ENCODE assay signal across 8 cellular contexts in genomic region chr20:36861875-36862801, GRCh38. TPM values are rescaled to one million over a fixed set of nuclear protein-coding genes. Genes with fewer than 3 reads are reported as not detected.
A peak's percentile ranks its signal among the peaks of the same experiment; 100 is the strongest.
DNase-seq lines count a peak whose midpoint lies in the region; ATAC-seq and TF ChIP-seq lines count a peak whose summit lies in the region.

No MANE protein-coding gene starts in this region.

- no peak overlapping the region for H3K27ac Mint-ChIP-seq in activated CD8-positive, alpha-beta T cell treated with anti-CD3 and anti-CD28 coated beads, Interleukin-2, amount 10 ng/mL, durations not matched to agents 7 days and 5 days
- H3K27ac Mint-ChIP-seq in neural progenitor cell = peak overlapping the region; percentile 53

- no peaks in the 10 kb centered on the region for H3K9me3 Mint-ChIP-seq in activated CD8-positive, alpha-beta T cell treated with anti-CD3 and anti-CD28 coated beads, Interleukin-2, amount 10 ng/mL, durations not matched to agents 7 days and 5 days (ENCODE audit: insufficient read depth)
- no peaks in the 10 kb centered on the region for H3K9me3 Mint-ChIP-seq in neural progenitor cell

- ATAC-seq in activated CD8-positive, alpha-beta T cell treated with anti-CD3 and anti-CD28 coated beads, Interleukin-2, amount 10 ng/mL, durations not matched to agents 7 days and 5 days = no peak
- peak; percentile 62 for ATAC-seq in gastroesophageal sphincter
- no peak for ATAC-seq in HG02870 (IDR thresholded peaks at IDR 0.05; ENCODE audit: unreplicated experiment)
- no peak for ATAC-seq in HG02981 (IDR thresholded peaks at IDR 0.05; ENCODE audit: unreplicated experiment)

- H3K27me3 ChIP-seq in gastroesophageal sphincter = no peaks in the 10 kb centered on the region
- peaks cover 11% of the 10 kb centered on the region for H3K27me3 ChIP-seq in neural progenitor cell

- H3K9me3 ChIP-seq in gastroesophageal sphincter (no peaks in the 10 kb centered on the region), neural progenitor cell (ENCODE audit: low read depth) (no peaks in the 10 kb centered on the region)

- POLR2A ChIA-PET in activated CD8-positive, alpha-beta T cell treated with anti-CD3 and anti-CD28 coated beads, Interleukin-2, amount 10 ng/mL, durations not matched to agents 7 days and 5 days (lab: Charles Lee) = interaction anchor here (1.2 kb wide), 1 partner anchor 26 kb away, joined by 3 read pairs; no protein-coding TSS in a partner anchor

- peak overlapping the region; percentile 99 for H3K4me2 ChIP-seq in neural progenitor cell

- H4K20me1 ChIP-seq in neural progenitor cell (ENCODE audit: low read depth) = peaks cover 52% of the 10 kb centered on the region

- H3K4me3 ChIP-seq in gastroesophageal sphincter (peak overlapping the region; percentile 32 to 86), neural progenitor cell (peak overlapping the region; percentile 93)

- TF ChIP-seq EP300 in gastroesophageal sphincter (IDR thresholded peaks at IDR 0.05) = no peak

- 0% methylated on average over 3 to 4 of the region's 45 CpGs for WGBS in gastroesophageal sphincter (ENCODE audit: low coverage in 1 of 2), 2 donors

- peaks cover 15% of the 10 kb centered on the region for H3K4me1 Mint-ChIP-seq in activated CD8-positive, alpha-beta T cell treated with anti-CD3 and anti-CD28 coated beads, Interleukin-2, amount 10 ng/mL, durations not matched to agents 7 days and 5 days (ENCODE audit: low read depth)
- H3K4me1 Mint-ChIP-seq in neural progenitor cell = peaks cover 34% of the 10 kb centered on the region

- peaks cover 0 to 71% (median 37%) of the 10 kb centered on the region in 3 donors for H3K4me1 ChIP-seq in gastroesophageal sphincter
- H3K4me1 ChIP-seq in neural progenitor cell = peaks cover 13% of the 10 kb centered on the region

- H3K9ac ChIP-seq in neural progenitor cell = peak overlapping the region; percentile 70

- peak; percentile 43 to 50 for TF ChIP-seq POLR2A in gastroesophageal sphincter (IDR thresholded peaks at IDR 0.05)

- H2AFZ ChIP-seq in neural progenitor cell (replicated peaks) = no peak overlapping the region

- DNase-seq in ELF-1 (ENCODE audit: low read depth, low spot score) (peak; percentile 79), NCI-H146 (lab: John Stamatoyannopoulos, UW) (peak; percentile 83), neural progenitor cell (ENCODE audit: low spot score) (peak; percentile 55)
- DNase-seq in activated CD8-positive, alpha-beta T cell treated with anti-CD3 and anti-CD28 coated beads, Interleukin-2, amount 10 ng/mL, durations not matched to agents 7 days and 5 days = no peak
- DNase-seq in activated CD4-positive, CD25-positive, alpha-beta regulatory T cell treated with anti-CD3 and anti-CD28 coated beads, Interleukin-2, amount 50 U/mL, for 72 hours = no peak

- peak overlapping the region; percentile 49 for H3K4me3 Mint-ChIP-seq in activated CD8-positive, alpha-beta T cell treated with anti-CD3 and anti-CD28 coated beads, Interleukin-2, amount 10 ng/mL, durations not matched to agents 7 days and 5 days
- peak overlapping the region; percentile 91 for H3K4me3 Mint-ChIP-seq in neural progenitor cell

- TF ChIP-seq CTCF in gastroesophageal sphincter (IDR thresholded peaks at IDR 0.05) (no peak), neural progenitor cell (IDR thresholded peaks at IDR 0.05) (no peak)

- H3K36me3 ChIP-seq in gastroesophageal sphincter = no peaks in the 10 kb centered on the region
- H3K36me3 ChIP-seq in neural progenitor cell = no peaks in the 10 kb centered on the region

- no peaks in the 10 kb centered on the region for H3K36me3 Mint-ChIP-seq in activated CD8-positive, alpha-beta T cell treated with anti-CD3 and anti-CD28 coated beads, Interleukin-2, amount 10 ng/mL, durations not matched to agents 7 days and 5 days (ENCODE audit: low read depth)
- H3K36me3 Mint-ChIP-seq in neural progenitor cell = peaks cover 3% of the 10 kb centered on the region

- peaks cover 7% of the 10 kb centered on the region for H3F3A ChIP-seq in neural progenitor cell (ENCODE audit: low read depth)

- H3K27ac ChIP-seq in gastroesophageal sphincter (peak overlapping the region; percentile 79 to 98 (median 96)), neural progenitor cell (no peak overlapping the region)

- H3K79me2 ChIP-seq in neural progenitor cell (ENCODE audit: low read depth) = peaks cover 58% of the 10 kb centered on the region

- peaks cover 24% of the 10 kb centered on the region for H3K27me3 Mint-ChIP-seq in activated CD8-positive, alpha-beta T cell treated with anti-CD3 and anti-CD28 coated beads, Interleukin-2, amount 10 ng/mL, durations not matched to agents 7 days and 5 days (ENCODE audit: low read depth)
- peaks cover 6% of the 10 kb centered on the region for H3K27me3 Mint-ChIP-seq in neural progenitor cell (ENCODE audit: insufficient read depth, low read depth)

- CTCF ChIA-PET in activated CD8-positive, alpha-beta T cell treated with anti-CD3 and anti-CD28 coated beads, Interleukin-2, amount 10 ng/mL, durations not matched to agents 7 days and 5 days (lab: Charles Lee) = interaction anchor here (1.3 to 2.8 kb wide), 7 partner anchors 26 to 355 kb away, joined by 3 to 30 read pairs (median 4); partner anchors contain the start of gene DSN1

RNA-seq across cellular contexts. Expression of gene TLDC2, which starts 13.8 kb away (rescaled TPM):
- not detected for total RNA-seq in activated CD8-positive, alpha-beta T cell treated with anti-CD3 and anti-CD28 coated beads, Interleukin-2, amount 10 ng/mL, durations not matched to agents 7 days and 5 days
- total RNA-seq in gastroesophageal sphincter (1 to 10 TPM in 1 of 4 donors, under 1 TPM in 2, not detected in 1; 0.27 to 3.7 (median 0.27) TPM), neural progenitor cell (ENCODE audit: low replicate concordance) (2.4 and 3.8 TPM in 2 replicates)

Comparison
In these comparisons a context has a peak if more than half of its experiments do, and no peak if none do; other contexts are left out.
1. DNase-seq: peak in ELF-1 (single experiment), NCI-H146 (single experiment) and neural progenitor cell (single experiment); none in activated CD8-positive, alpha-beta T cell treated with anti-CD3 and anti-CD28 coated beads, Interleukin-2, amount 10 ng/mL, durations not matched to agents 7 days and 5 days (single experiment) and activated CD4-positive, CD25-positive, alpha-beta regulatory T cell treated with anti-CD3 and anti-CD28 coated beads, Interleukin-2, amount 50 U/mL, for 72 hours (single experiment).